In the genomic region with DNA sequence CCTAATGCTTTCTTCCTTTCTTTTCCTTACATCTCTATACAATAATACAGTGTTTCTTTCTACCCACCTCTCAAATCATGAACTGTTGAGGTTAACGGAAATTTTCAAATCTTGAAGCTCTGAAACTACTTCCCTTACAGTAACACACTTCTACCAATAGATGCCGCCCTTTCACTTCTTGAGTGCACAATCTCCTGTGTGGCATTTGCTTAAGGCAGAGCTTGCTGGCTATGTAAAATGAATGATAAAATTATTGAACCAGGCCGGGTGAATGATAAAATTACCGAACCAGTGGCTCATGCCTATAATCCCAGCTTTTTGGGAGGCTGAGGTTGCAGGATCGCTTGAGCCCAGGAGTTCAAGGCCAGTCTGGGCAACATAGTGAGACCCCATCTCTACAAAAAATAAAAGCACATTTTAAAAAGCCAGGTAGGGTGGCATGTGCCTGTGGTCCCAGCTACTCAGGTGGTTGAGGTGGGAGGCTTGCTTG, we compare ENCODE assay signal across 8 cellular contexts. TPM values are rescaled to one million over a fixed set of nuclear protein-coding genes. Genes with fewer than 3 reads are reported as not detected.
DNase-seq lines count a peak whose midpoint lies in the region; ATAC-seq, FAIRE-seq and TF ChIP-seq lines count a peak whose summit lies in the region.

No MANE protein-coding gene starts in this region.

- peak; percentile 71 for FAIRE-seq in urothelium cell line (lab: Jason Lieb, UNC)

- peak overlapping the region; percentile 90 for H3K27ac Mint-ChIP-seq in T-helper 17 cell

- peak overlapping the region; percentile 5 for H3K4me3 Mint-ChIP-seq in T-helper 17 cell

- H3K4me1 ChIP-seq in BE2C, result no peaks in the 10 kb centered on the region

- TF ChIP-seq CTCF in BE2C (IDR thresholded peaks at IDR 0.05; ENCODE audit: low read depth, low read length) (peak; percentile 95), GM12873 (IDR thresholded peaks at IDR 0.05; ENCODE audit: insufficient read depth, low read depth, low read length, missing control alignments) (peak; percentile 74)

- peaks cover 2% of the 10 kb centered on the region for H3K36me3 Mint-ChIP-seq in T-helper 17 cell (ENCODE audit: low read depth)

- H3K9me3 ChIP-seq in BE2C (no peaks in the 10 kb centered on the region), T-helper 17 cell (ENCODE audit: control insufficient read depth, low read length, poor library complexity, severe bottlenecking) (no peaks in the 10 kb centered on the region)

- no peaks in the 10 kb centered on the region for H3K27me3 ChIP-seq in BE2C

- H3K4me3 ChIP-seq in BE2C (ENCODE audit: low read depth, low read length), result no peak overlapping the region

- peaks cover 36% of the 10 kb centered on the region for H3K4me1 Mint-ChIP-seq in T-helper 17 cell

- no peaks in the 10 kb centered on the region; the same call in 1 of the 2 replicates for H3K36me3 ChIP-seq in BE2C

- peak; percentile 54 for DNase-seq in BE2C
- DNase-seq in NCI-H1694 treated with DMSO at 0.1 percent for 48 hours (lab: John Stamatoyannopoulos, UW), result peak; percentile 20
- DNase-seq in T-helper 17 cell, result no peak
- DNase-seq in effector CD4-positive, alpha-beta T cell, result peak; percentile 25
- peak; percentile 76 to 85 for DNase-seq in lung microvascular endothelial cell (ENCODE audit: low read depth in 2 of 2)
- DNase-seq in urothelium cell line (ENCODE audit: low spot score), result peak; percentile 77

- no peaks in the 10 kb centered on the region for H3K27me3 Mint-ChIP-seq in T-helper 17 cell

- ATAC-seq in T-helper 17 cell, result peak; percentile 91
- no peak for ATAC-seq in HG03159 (IDR thresholded peaks at IDR 0.05; ENCODE audit: unreplicated experiment)

RNA-seq across cellular contexts. Expression of gene KCNS1, which starts 56.8 kb away (rescaled TPM):
- polyA plus RNA-seq in BE2C (2012; ENCODE audit: insufficient read depth, insufficient read length, low read depth), result 0.23 TPM
- total RNA-seq in T-helper 17 cell (not detected), lung microvascular endothelial cell (under 0.01 and 0.40 TPM in 2 replicates)

Comparison
In these comparisons a context has a peak if more than half of its experiments do, and no peak if none do; other contexts are left out.
1. DNase-seq: peak in BE2C (single experiment), NCI-H1694 treated with DMSO at 0.1 percent for 48 hours (single experiment), effector CD4-positive, alpha-beta T cell (single experiment), lung microvascular endothelial cell (2 of 2) and urothelium cell line (single experiment); none in T-helper 17 cell (0 of 3).